ENCODE assay signal across 8 cellular contexts in the genomic region with DNA sequence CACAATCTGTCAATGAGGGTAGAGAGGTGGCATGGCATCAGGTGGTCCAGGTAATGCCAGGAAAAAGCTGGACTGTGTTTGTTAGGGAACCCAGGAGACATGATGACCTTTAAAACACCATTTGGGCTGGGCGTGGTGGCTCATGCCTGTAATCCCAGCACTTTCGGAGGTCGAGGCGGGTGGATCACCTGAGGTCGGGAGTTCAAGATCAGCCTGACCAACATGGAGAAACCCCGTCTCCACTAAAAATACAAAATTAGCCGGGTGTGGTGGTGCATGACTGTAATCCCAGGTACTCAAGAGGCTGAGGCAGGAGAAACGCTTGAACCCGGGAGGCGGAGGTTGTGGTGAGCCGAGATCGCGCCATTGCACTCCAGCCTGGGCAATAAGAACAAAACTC. TPM values are rescaled to one million over a fixed set of nuclear protein-coding genes. Genes with fewer than 3 reads are reported as not detected.
DNase-seq lines count a peak whose midpoint lies in the region; ATAC-seq, FAIRE-seq and TF ChIP-seq lines count a peak whose summit lies in the region.
"Not testable (repeated sequence)": the region's sequence is repeated elsewhere in the genome, so short reads cannot be mapped to it uniquely, and the experiment has no call there.

No MANE protein-coding gene starts in this region.

- CTCF ChIA-PET in activated CD4-positive, alpha-beta T cell treated with anti-CD3 and anti-CD28 coated beads, Interleukin-2, amount 10 ng/mL, durations not matched to agents 7 days and 5 days (lab: Charles Lee): interaction anchor here (0.6 to 3.3 kb wide), 2 partner anchors 26 to 125 kb away, joined by 3 to 9 read pairs; a partner anchor contains a TSS
- CTCF ChIA-PET in activated naive CD4-positive, alpha-beta T cell treated with anti-CD3 and anti-CD28 coated beads for 36 hours (lab: Charles Lee): interaction anchor here (1.0 kb wide), 1 partner anchor 124 kb away, joined by 6 read pairs; no protein-coding TSS in a partner anchor

- H3K36me3 Mint-ChIP-seq in CD4-positive, CD25-positive, alpha-beta regulatory T cell; IgD-negative memory B cell; glutamatergic neuron (ENCODE audit: unreplicated experiment); natural killer cell: not testable (repeated sequence)
- H3K36me3 Mint-ChIP-seq in activated CD4-positive, alpha-beta T cell treated with anti-CD3 and anti-CD28 coated beads, Interleukin-2, amount 10 ng/mL, durations not matched to agents 7 days and 5 days (ENCODE audit: low read depth): peaks cover 22% of the 10 kb centered on the region
- peaks cover 24% of the 10 kb centered on the region for H3K36me3 Mint-ChIP-seq in activated naive CD4-positive, alpha-beta T cell treated with anti-CD3 and anti-CD28 coated beads for 36 hours (ENCODE audit: low read depth)
- peaks cover 25% of the 10 kb centered on the region for H3K36me3 Mint-ChIP-seq in brain

- H3K4me1 Mint-ChIP-seq in CD4-positive, CD25-positive, alpha-beta regulatory T cell: peaks cover 4 to 32% (median 21%) of the 10 kb centered on the region in 4 donors
- H3K4me1 Mint-ChIP-seq in IgD-negative memory B cell (peaks cover 17 to 22% (median 18%) of the 10 kb centered on the region in 3 donors), brain (peaks cover 26% of the 10 kb centered on the region), natural killer cell (peaks cover 25% of the 10 kb centered on the region in 2 donors)
- H3K4me1 Mint-ChIP-seq in activated CD4-positive, alpha-beta T cell treated with anti-CD3 and anti-CD28 coated beads, Interleukin-2, amount 10 ng/mL, durations not matched to agents 7 days and 5 days: peaks cover 29% of the 10 kb centered on the region
- H3K4me1 Mint-ChIP-seq in activated naive CD4-positive, alpha-beta T cell treated with anti-CD3 and anti-CD28 coated beads for 36 hours (ENCODE audit: low read depth): peaks cover 30% of the 10 kb centered on the region
- not testable (repeated sequence) for H3K4me1 Mint-ChIP-seq in glutamatergic neuron (ENCODE audit: low read depth, unreplicated experiment)

- H3K36me3 ChIP-seq in CD4-positive, CD25-positive, alpha-beta regulatory T cell (ENCODE audit: control insufficient read depth, insufficient read depth, low read length); small intestine (ENCODE audit: control insufficient read depth in 2 of 2, insufficient read depth in 2 of 2, low read length in 2 of 2): not testable (repeated sequence)

- peak overlapping the region in 2 of 4 donors; percentile 27 to 77 for H3K4me3 Mint-ChIP-seq in CD4-positive, CD25-positive, alpha-beta regulatory T cell
- H3K4me3 Mint-ChIP-seq in IgD-negative memory B cell: peak overlapping the region in 2 of 4 donors; percentile 88 to 91
- peak overlapping the region; percentile 19 for H3K4me3 Mint-ChIP-seq in activated CD4-positive, alpha-beta T cell treated with anti-CD3 and anti-CD28 coated beads, Interleukin-2, amount 10 ng/mL, durations not matched to agents 7 days and 5 days
- H3K4me3 Mint-ChIP-seq in activated naive CD4-positive, alpha-beta T cell treated with anti-CD3 and anti-CD28 coated beads for 36 hours: peak overlapping the region; percentile 9
- peak overlapping the region in 4 of 5 experiments; percentile 75 to 94 (median 90) for H3K4me3 Mint-ChIP-seq in brain
- H3K4me3 Mint-ChIP-seq in glutamatergic neuron (ENCODE audit: unreplicated experiment): peak overlapping the region; percentile 38
- peak overlapping the region; percentile 69 for H3K4me3 Mint-ChIP-seq in natural killer cell

- peak overlapping the region in 2 of 3 donors; percentile 55 to 69 for H3K27ac Mint-ChIP-seq in CD4-positive, CD25-positive, alpha-beta regulatory T cell
- H3K27ac Mint-ChIP-seq in IgD-negative memory B cell (peak overlapping the region in 2 of 3 donors; percentile 78 to 99), brain (peak overlapping the region; percentile 56 to 98 (median 72)), glutamatergic neuron (ENCODE audit: unreplicated experiment) (peak overlapping the region; percentile 79), natural killer cell (peak overlapping the region; percentile 4 to 96)
- not testable (repeated sequence) for H3K27ac Mint-ChIP-seq in activated CD4-positive, alpha-beta T cell treated with anti-CD3 and anti-CD28 coated beads, Interleukin-2, amount 10 ng/mL, durations not matched to agents 7 days and 5 days; activated naive CD4-positive, alpha-beta T cell treated with anti-CD3 and anti-CD28 coated beads for 36 hours

- intact Hi-C loops in activated naive CD4-positive, alpha-beta T cell treated with anti-CD3 and anti-CD28 coated beads for 36 hours (cut with micrococcal nuclease): loop anchor here (5.0 kb wide), 2 partner anchors 528 to 987 kb away; a partner anchor contains a TSS
- intact Hi-C loops in natural killer cell (cut with micrococcal nuclease): loop anchor here (5.0 kb wide), 4 partner anchors 42 to 1832 kb away; a partner anchor contains a TSS

- not testable (repeated sequence) for ATAC-seq in CD4-positive, CD25-positive, alpha-beta regulatory T cell (ENCODE audit: low read depth in 2 of 2); natural killer cell

- not testable (repeated sequence) for H3K4me3 ChIP-seq in CD4-positive, CD25-positive, alpha-beta regulatory T cell (ENCODE audit: low read depth, low read length); small intestine (ENCODE audit: low read depth in 1 of 2, low read length in 2 of 2)

- not testable (repeated sequence) for DNase-seq in CD4-positive, CD25-positive, alpha-beta regulatory T cell; activated CD4-positive, alpha-beta T cell treated with anti-CD3 and anti-CD28 coated beads, Interleukin-2, amount 10 ng/mL, durations not matched to agents 7 days and 5 days; glutamatergic neuron; natural killer cell
- DNase-seq in activated naive CD4-positive, alpha-beta T cell treated with anti-CD3 and anti-CD28 coated beads for 36 hours: peak; percentile 1
- DNase-seq in small intestine: peak; percentile 25

- not testable (repeated sequence) for H3K27me3 ChIP-seq in CD4-positive, CD25-positive, alpha-beta regulatory T cell (ENCODE audit: control insufficient read depth, insufficient read depth, low read length); small intestine (ENCODE audit: control insufficient read depth in 2 of 2, insufficient read depth in 2 of 2, low read length in 2 of 2)

- FAIRE-seq in small intestine (lab: Jason Lieb, UNC): not testable (repeated sequence)

- not testable (repeated sequence) for TF ChIP-seq CTCF in brain (conservative IDR thresholded peaks at IDR 0.05); glutamatergic neuron (IDR thresholded peaks at IDR 0.05; ENCODE audit: partially characterized antibody, unreplicated experiment); natural killer cell (IDR thresholded peaks at IDR 0.05)

- peaks cover 20% of the 10 kb centered on the region for H3K4me1 ChIP-seq in CD4-positive, CD25-positive, alpha-beta regulatory T cell (ENCODE audit: control insufficient read depth, insufficient read depth, low read length, poor library complexity, severe bottlenecking)
- H3K4me1 ChIP-seq in small intestine (ENCODE audit: control insufficient read depth in 2 of 2, insufficient read depth in 1 of 2, low read depth in 1 of 2, low read length in 1 of 2): not testable (repeated sequence)

- not testable (repeated sequence) for H3K9me3 ChIP-seq in CD4-positive, CD25-positive, alpha-beta regulatory T cell (ENCODE audit: control insufficient read depth in 2 of 2, low read length in 2 of 2); small intestine (ENCODE audit: control insufficient read depth, low read depth)

- H3K27ac ChIP-seq in CD4-positive, CD25-positive, alpha-beta regulatory T cell (ENCODE audit: insufficient read depth, low read length, poor library complexity, severe bottlenecking): not testable (repeated sequence)
- H3K27ac ChIP-seq in small intestine (ENCODE audit: low read depth in 1 of 2, low read length in 1 of 2): peak overlapping the region; percentile 90 to 95

- 75 to 89% (median 77%) methylated on average over 12 to 13 of the region's 13 CpGs for WGBS in small intestine, 3 donors

- POLR2A ChIA-PET in activated CD4-positive, alpha-beta T cell treated with anti-CD3 and anti-CD28 coated beads, Interleukin-2, amount 10 ng/mL, durations not matched to agents 7 days and 5 days (lab: Charles Lee): interaction anchor here (0.6 kb wide), 1 partner anchor 1237 kb away, joined by 5 read pairs; no protein-coding TSS in a partner anchor

- not testable (repeated sequence) for H3K9me3 Mint-ChIP-seq in CD4-positive, CD25-positive, alpha-beta regulatory T cell; IgD-negative memory B cell; activated CD4-positive, alpha-beta T cell treated with anti-CD3 and anti-CD28 coated beads, Interleukin-2, amount 10 ng/mL, durations not matched to agents 7 days and 5 days; activated naive CD4-positive, alpha-beta T cell treated with anti-CD3 and anti-CD28 coated beads for 36 hours; brain; glutamatergic neuron (ENCODE audit: unreplicated experiment); natural killer cell

- H3K27me3 Mint-ChIP-seq in CD4-positive, CD25-positive, alpha-beta regulatory T cell: peaks cover 15% of the 10 kb centered on the region
- H3K27me3 Mint-ChIP-seq in IgD-negative memory B cell; activated CD4-positive, alpha-beta T cell treated with anti-CD3 and anti-CD28 coated beads, Interleukin-2, amount 10 ng/mL, durations not matched to agents 7 days and 5 days; activated naive CD4-positive, alpha-beta T cell treated with anti-CD3 and anti-CD28 coated beads for 36 hours (ENCODE audit: low read depth); brain; natural killer cell (ENCODE audit: low read depth in 2 of 2): not testable (repeated sequence)
- peaks cover 16% of the 10 kb centered on the region for H3K27me3 Mint-ChIP-seq in glutamatergic neuron (ENCODE audit: unreplicated experiment)

RNA-seq across cellular contexts. Expression of a gene that starts 2.3 kb away (rescaled TPM):
- total RNA-seq in CD4-positive, CD25-positive, alpha-beta regulatory T cell: 342 TPM
- polyA plus RNA-seq in CD4-positive, CD25-positive, alpha-beta regulatory T cell: 10 to 100 TPM; 11.0 to 20.8 (median 11.6) TPM
- 35.9 TPM for polyA plus RNA-seq in IgD-negative memory B cell
- total RNA-seq in activated CD4-positive, alpha-beta T cell treated with anti-CD3 and anti-CD28 coated beads, Interleukin-2, amount 10 ng/mL, durations not matched to agents 7 days and 5 days: 100 to 1,000 TPM; 257 to 265 TPM
- total RNA-seq in activated naive CD4-positive, alpha-beta T cell treated with anti-CD3 and anti-CD28 coated beads for 36 hours: 100 to 1,000 TPM; 392 to 408 TPM
- 225 TPM for polyA plus RNA-seq in brain (ENCODE audit: insufficient read depth, low read depth, low replicate concordance)
- total RNA-seq in glutamatergic neuron (ENCODE audit: unreplicated experiment): 261 TPM
- 100 to 1,000 TPM; 350 to 451 (median 416) TPM for total RNA-seq in natural killer cell
- polyA plus RNA-seq in small intestine: 10 to 100 TPM; 51.9 to 72.5 (median 57.7) TPM

RNA-seq across cellular contexts. Expression of a gene that starts 25.6 kb away (rescaled TPM):
- 98.4 TPM for total RNA-seq in CD4-positive, CD25-positive, alpha-beta regulatory T cell
- 100 to 1,000 TPM; 125 to 165 (median 147) TPM for polyA plus RNA-seq in CD4-positive, CD25-positive, alpha-beta regulatory T cell
- 139 TPM for polyA plus RNA-seq in IgD-negative memory B cell
- 100 to 1,000 TPM; 105 to 125 TPM for total RNA-seq in activated CD4-positive, alpha-beta T cell treated with anti-CD3 and anti-CD28 coated beads, Interleukin-2, amount 10 ng/mL, durations not matched to agents 7 days and 5 days
- total RNA-seq in activated naive CD4-positive, alpha-beta T cell treated with anti-CD3 and anti-CD28 coated beads for 36 hours: 100 to 1,000 TPM; 276 to 289 TPM
- polyA plus RNA-seq in brain (ENCODE audit: insufficient read depth, low read depth, low replicate concordance): 286 TPM
- 143 TPM for total RNA-seq in glutamatergic neuron (ENCODE audit: unreplicated experiment)
- 100 to 1,000 TPM; 108 to 128 (median 118) TPM for total RNA-seq in natural killer cell
- 100 to 1,000 TPM; 196 to 293 (median 229) TPM for polyA plus RNA-seq in small intestine

RNA-seq across cellular contexts. Expression of a gene that starts 43.1 kb away (rescaled TPM):
- total RNA-seq in CD4-positive, CD25-positive, alpha-beta regulatory T cell: 73.8 TPM
- 1 to 10 TPM; 1.5 to 2.4 (median 1.9) TPM for polyA plus RNA-seq in CD4-positive, CD25-positive, alpha-beta regulatory T cell
- polyA plus RNA-seq in IgD-negative memory B cell (5.2 TPM), brain (ENCODE audit: insufficient read depth, low read depth, low replicate concordance) (55.0 TPM), small intestine (10 to 100 TPM; 26.2 to 50.1 (median 34.9) TPM)
- total RNA-seq in activated CD4-positive, alpha-beta T cell treated with anti-CD3 and anti-CD28 coated beads, Interleukin-2, amount 10 ng/mL, durations not matched to agents 7 days and 5 days: 10 to 100 TPM; 62.6 to 66.6 TPM
- 10 to 100 TPM; 28.4 to 33.9 TPM for total RNA-seq in activated naive CD4-positive, alpha-beta T cell treated with anti-CD3 and anti-CD28 coated beads for 36 hours
- total RNA-seq in glutamatergic neuron (ENCODE audit: unreplicated experiment) (72.1 TPM), natural killer cell (100 to 1,000 TPM in 1 of 3 donors, 10 to 100 TPM in 2; 85.4 to 110 (median 91.5) TPM)

RNA-seq across cellular contexts. Expression of a gene that starts 57.7 kb away (rescaled TPM):
- 1.4 TPM for total RNA-seq in CD4-positive, CD25-positive, alpha-beta regulatory T cell
- not detected for polyA plus RNA-seq in CD4-positive, CD25-positive, alpha-beta regulatory T cell
- polyA plus RNA-seq in IgD-negative memory B cell (not detected), brain (ENCODE audit: insufficient read depth, low read depth, low replicate concordance) (0.51 TPM), small intestine (1 to 10 TPM in 2 of 3 donors, under 1 TPM in 1; 0.90 to 3.8 (median 2.2) TPM)
- total RNA-seq in activated CD4-positive, alpha-beta T cell treated with anti-CD3 and anti-CD28 coated beads, Interleukin-2, amount 10 ng/mL, durations not matched to agents 7 days and 5 days: 1 to 10 TPM; 1.3 to 2.7 TPM
- 1 to 10 TPM; 4.2 to 5.3 TPM for total RNA-seq in activated naive CD4-positive, alpha-beta T cell treated with anti-CD3 and anti-CD28 coated beads for 36 hours
- total RNA-seq in glutamatergic neuron (ENCODE audit: unreplicated experiment) (4.5 TPM), natural killer cell (1 to 10 TPM in 2 of 3 donors, under 1 TPM in 1; 0.75 to 2.5 (median 1.3) TPM)
